ENCODE assay signal across 8 cellular contexts in the genomic region with DNA sequence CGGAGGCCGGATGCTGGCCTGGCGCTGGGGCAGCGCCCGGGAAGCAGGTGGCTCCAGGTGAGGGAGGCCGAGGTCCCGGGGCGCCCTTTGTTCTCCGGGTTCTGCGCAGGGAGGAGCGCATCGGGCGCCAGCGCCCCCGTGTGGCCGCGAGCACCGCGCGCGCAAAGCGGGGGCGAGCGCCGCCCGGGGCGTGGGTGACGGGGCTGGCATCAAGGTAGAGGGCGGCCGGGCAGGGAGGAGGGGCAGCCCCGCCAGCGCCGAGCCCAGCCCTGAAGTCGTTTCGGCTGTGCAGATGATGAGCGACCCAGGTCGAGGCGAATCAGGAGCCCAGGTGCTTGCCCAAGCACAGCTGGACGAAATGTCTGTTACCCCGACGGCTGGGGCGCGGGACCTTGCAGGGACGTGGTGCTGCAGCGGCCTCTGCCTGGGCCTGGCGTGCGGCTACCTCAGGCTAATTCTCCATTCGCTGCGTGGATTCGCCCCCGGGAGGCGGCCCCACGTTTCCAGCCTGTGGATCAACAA. TPM values are rescaled to one million over a fixed set of nuclear protein-coding genes. Genes with fewer than 3 reads are reported as not detected.
A peak's percentile ranks its signal among the peaks of the same experiment; 100 is the strongest.
DNase-seq lines count a peak whose midpoint lies in the region; ATAC-seq and TF ChIP-seq lines count a peak whose summit lies in the region.

No MANE protein-coding gene starts in this region.

- CTCF ChIA-PET in AG04450 (lab: Charles Lee): interaction anchor here (1.4 kb wide), 1 partner anchor 216 kb away, joined by 3 read pairs; no protein-coding TSS in a partner anchor
- CTCF ChIA-PET in activated CD8-positive, alpha-beta T cell treated with anti-CD3 and anti-CD28 coated beads for 36 hours (lab: Charles Lee): interaction anchor here (0.9 to 1.9 kb wide), 6 partner anchors 8 to 665 kb away, joined by 3 to 10 read pairs (median 3); no protein-coding TSS in a partner anchor

- no peak overlapping the region for H3K4me3 ChIP-seq in AG04450 (ENCODE audit: low read depth, low read length)

- no peaks in the 10 kb centered on the region for H3K27me3 ChIP-seq in AG04450 (ENCODE audit: control insufficient read depth, insufficient read depth, low read length)

- no peak overlapping the region for H3K27ac Mint-ChIP-seq in activated CD8-positive, alpha-beta T cell treated with anti-CD3 and anti-CD28 coated beads for 36 hours

- H3K4me3 Mint-ChIP-seq in activated CD8-positive, alpha-beta T cell treated with anti-CD3 and anti-CD28 coated beads for 36 hours: no peak overlapping the region

- H3K9me3 Mint-ChIP-seq in activated CD8-positive, alpha-beta T cell treated with anti-CD3 and anti-CD28 coated beads for 36 hours: no peaks in the 10 kb centered on the region

- POLR2A ChIA-PET in AG04450 (lab: Yijun Ruan, JAX): no interaction called here
- POLR2A ChIA-PET in activated CD8-positive, alpha-beta T cell treated with anti-CD3 and anti-CD28 coated beads for 36 hours (lab: Charles Lee): no interaction called here

- TF ChIP-seq CTCF in AG04450 (IDR thresholded peaks at IDR 0.05; ENCODE audit: low read depth, low read length): peak; percentile 28; the same call in 1 of the 2 replicates
- peak; percentile 82 for TF ChIP-seq CTCF in activated CD8-positive, alpha-beta T cell treated with anti-CD3 and anti-CD28 coated beads for 36 hours (IDR thresholded peaks at IDR 0.05)

- peaks cover 9% of the 10 kb centered on the region; the same call in 1 of the 2 replicates for H3K9me3 ChIP-seq in AG04450 (ENCODE audit: control insufficient read depth, insufficient read depth, low read length)

- no peak overlapping the region for H3K27ac ChIP-seq in AG04450 (ENCODE audit: low read depth, low read length)

- H3K27me3 Mint-ChIP-seq in activated CD8-positive, alpha-beta T cell treated with anti-CD3 and anti-CD28 coated beads for 36 hours: peaks cover 22% of the 10 kb centered on the region

- DNase-seq in AG04450 (ENCODE audit: low read depth, low spot score) (no peak), HT-29 (ENCODE audit: low spot score) (peak; percentile 77), Right ventricle myocardium inferior (ENCODE audit: missing footprints) (no peak), posterior cingulate gyrus (peak in 8 of 10 donors; percentile 17 to 93 (median 66)), NCI-H446 (lab: John Stamatoyannopoulos, UW) (no peak)
- peak; percentile 40 for DNase-seq in activated CD8-positive, alpha-beta T cell treated with anti-CD3 and anti-CD28 coated beads for 36 hours

- H3K36me3 Mint-ChIP-seq in activated CD8-positive, alpha-beta T cell treated with anti-CD3 and anti-CD28 coated beads for 36 hours (ENCODE audit: low read depth): no peaks in the 10 kb centered on the region

- intact Hi-C loops in activated CD8-positive, alpha-beta T cell treated with anti-CD3 and anti-CD28 coated beads for 36 hours (cut with micrococcal nuclease): loop anchor here (10.0 kb wide), 1 partner anchor 654 kb away; no protein-coding TSS in a partner anchor
- intact Hi-C loops in Right ventricle myocardium inferior (cut with DNase I): loop anchor here (5.0 to 10.0 kb wide), 2 partner anchors 126 to 666 kb away; no protein-coding TSS in a partner anchor
- intact Hi-C loops in posterior cingulate gyrus (cut with DNase I): loop anchor here (10.0 kb wide), 1 partner anchor 276 kb away; no protein-coding TSS in a partner anchor

- no peaks in the 10 kb centered on the region for H3K4me1 Mint-ChIP-seq in activated CD8-positive, alpha-beta T cell treated with anti-CD3 and anti-CD28 coated beads for 36 hours (ENCODE audit: low read depth)

- ATAC-seq in GM18502 (IDR thresholded peaks at IDR 0.05; ENCODE audit: poor library complexity, unreplicated experiment) (peak; percentile 69), Right ventricle myocardium inferior (peak; percentile 91), GM18873 (IDR thresholded peaks at IDR 0.05; ENCODE audit: low FRiP score, unreplicated experiment) (no peak)
- ATAC-seq in activated CD8-positive, alpha-beta T cell treated with anti-CD3 and anti-CD28 coated beads for 36 hours: peak; percentile 53

RNA-seq across cellular contexts. Expression of a gene that starts 10.5 kb away (rescaled TPM):
- polyA plus RNA-seq in AG04450 (2011; rRNA removed): not detected in 2 replicates
- polyA minus RNA-seq in AG04450 (2011; rRNA and poly(A)+ RNA removed): not detected in 2 replicates
- total RNA-seq in HT-29 (2014; rRNA removed; shearing (Covaris generic)): 29.2 and 31.9 TPM in 2 replicates
- not detected for total RNA-seq in activated CD8-positive, alpha-beta T cell treated with anti-CD3 and anti-CD28 coated beads for 36 hours
- total RNA-seq in Right ventricle myocardium inferior: 0.70 TPM

Comparison
In these comparisons a context has a peak if more than half of its experiments do, and no peak if none do; other contexts are left out.
1. DNase-seq: peak in HT-29 (single experiment), activated CD8-positive, alpha-beta T cell treated with anti-CD3 and anti-CD28 coated beads for 36 hours (single experiment) and posterior cingulate gyrus (8 of 10); none in AG04450 (single experiment), Right ventricle myocardium inferior (single experiment) and NCI-H446 (0 of 2).
2. RNA of a gene that starts 10.5 kb away (total RNA-seq): 29.2 to 31.9 TPM in HT-29; 0.70 TPM in Right ventricle myocardium inferior (single experiment) and not detected in activated CD8-positive, alpha-beta T cell treated with anti-CD3 and anti-CD28 coated beads for 36 hours; every median in the first group is over 10 times any median in the second.